Comparison of ENCODE assay signal across 10 cellular contexts in the genomic region with DNA sequence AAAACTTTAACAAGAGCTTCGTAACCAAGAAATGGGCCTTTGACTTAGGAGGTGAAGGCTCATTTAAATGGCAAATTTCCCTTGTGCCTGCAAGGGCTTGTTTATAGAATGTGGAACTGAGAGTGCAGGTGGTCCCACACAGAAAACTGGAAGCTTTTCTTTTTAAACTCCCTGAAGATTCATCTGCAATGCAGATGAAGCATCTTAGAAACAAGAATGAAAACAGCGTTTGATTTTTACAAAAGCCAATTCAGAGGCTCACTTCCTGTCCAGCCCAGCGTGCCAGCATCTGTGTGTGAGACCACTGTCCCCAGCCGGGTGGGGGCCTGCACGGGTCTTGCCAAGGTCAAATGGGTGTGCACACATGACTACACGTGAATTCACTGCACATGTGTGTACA.
DNase-seq lines count a peak whose midpoint lies in the region; ATAC-seq lines count a peak whose summit lies in the region.
"Had no signal": no experiment of that assay in that cellular context is flagged by ENCODE, and none has a peak within 500 bp of the region (broad histone marks: within the 10 kb centered on the region; RNA-seq: fewer than 3 reads in every experiment).

No MANE protein-coding gene starts in this region.

- H4K8ac ChIP-seq in mesenchymal stem cell (ENCODE audit: low read length), result no peak overlapping the region

- H2BK5ac ChIP-seq in mesenchymal stem cell (ENCODE audit: low read depth, low read length, poor library complexity, severe bottlenecking), result no peak overlapping the region

- no peak overlapping the region for H3K4me2 ChIP-seq in mesenchymal stem cell (ENCODE audit: low read length, poor library complexity, severe bottlenecking)

- H3K4ac ChIP-seq in mesenchymal stem cell (ENCODE audit: low read depth in 1 of 2, low read length in 2 of 2), result no peak overlapping the region

- WGBS in mesenchymal stem cell, result 71% methylated on average over 6 of the region's 6 CpGs

- peaks cover 9% of the 10 kb centered on the region for H3K4me1 ChIP-seq in mesenchymal stem cell (ENCODE audit: control insufficient read depth, insufficient read depth, low read depth, low read length)

- no peak overlapping the region for H2BK120ac ChIP-seq in mesenchymal stem cell (ENCODE audit: low read depth, low read length)

- H3K14ac ChIP-seq in mesenchymal stem cell (ENCODE audit: low read length in 2 of 2), result peak overlapping the region in 1 of 2 experiments; percentile 74

- H3K27me3 ChIP-seq in mesenchymal stem cell (ENCODE audit: control insufficient read depth in 1 of 2, insufficient read depth in 1 of 2, low read length in 2 of 2), result peaks cover 21 to 26% of the 10 kb centered on the region in 2 experiments

- no peaks in the 10 kb centered on the region for H3K79me1 ChIP-seq in mesenchymal stem cell (replicated peaks; ENCODE audit: low read length, poor library complexity, severe bottlenecking)

- no peak overlapping the region for H2AFZ ChIP-seq in mesenchymal stem cell (ENCODE audit: low read depth, low read length)

- peak overlapping the region in 1 of 2 experiments; percentile 55 for H2BK12ac ChIP-seq in mesenchymal stem cell (ENCODE audit: low read length in 2 of 2)

- DNase-seq in mesenchymal stem cell (no peak), NCI-H1436 treated with DMSO at 0.1 percent for 48 hours (lab: John Stamatoyannopoulos, UW) (no peak), SKM-1 (lab: John Stamatoyannopoulos, UW; ENCODE audit: unreplicated experiment) (no peak)
- DNase-seq in stimulated activated CD4-positive, alpha-beta T cell treated with anti-CD3 and anti-CD28 coated beads, Interleukin-4, amount 100 ng/mL, for 1 hour, result no peak
- no peak for DNase-seq in stimulated activated CD4-positive, alpha-beta T cell treated with anti-CD3 and anti-CD28 coated beads, Interleukin-4, amount 100 ng/mL, for 4 hours
- DNase-seq: DMS 273 treated with DMSO at 0.1 percent for 48 hours had no signal

- peak overlapping the region; percentile 89 for H2BK15ac ChIP-seq in mesenchymal stem cell (ENCODE audit: low read depth, poor library complexity, severe bottlenecking)

- H3K9ac ChIP-seq in mesenchymal stem cell (ENCODE audit: low read length), result no peak overlapping the region

- H3K4me3 ChIP-seq in mesenchymal stem cell (ENCODE audit: insufficient read depth in 1 of 2, low read depth in 1 of 2, low read length in 2 of 2), result no peak overlapping the region
- H3K4me3 ChIP-seq: lung had no signal

- no peak overlapping the region for H2AK5ac ChIP-seq in mesenchymal stem cell (ENCODE audit: low read length, severe bottlenecking)

- H3K9me3 ChIP-seq in mesenchymal stem cell (ENCODE audit: control insufficient read depth, low read length), result no peaks in the 10 kb centered on the region

- no peak overlapping the region for H3K18ac ChIP-seq in mesenchymal stem cell (ENCODE audit: low read depth in 1 of 2, low read length in 2 of 2)

- no peak overlapping the region for H4K91ac ChIP-seq in mesenchymal stem cell (ENCODE audit: low read length)

- peak overlapping the region in 1 of 2 experiments; percentile 50 for H3K23ac ChIP-seq in mesenchymal stem cell (ENCODE audit: low read length in 2 of 2)

- ATAC-seq in GM18502 (IDR thresholded peaks at IDR 0.05; ENCODE audit: poor library complexity, unreplicated experiment) (peak; percentile 71), GM21528 (IDR thresholded peaks at IDR 0.05; ENCODE audit: low FRiP score, unreplicated experiment) (peak; percentile 67), HG03457 (IDR thresholded peaks at IDR 0.05; ENCODE audit: unreplicated experiment) (peak; percentile 68)

- no peaks in the 10 kb centered on the region for H3K36me3 ChIP-seq in mesenchymal stem cell (ENCODE audit: control insufficient read depth in 1 of 2, insufficient read depth in 2 of 2, low read depth in 1 of 2, low read length in 2 of 2)

- H3K27ac ChIP-seq in mesenchymal stem cell (ENCODE audit: low read length, poor library complexity, severe bottlenecking), result no peak overlapping the region
